Comparison of ENCODE assay signal across 10 cellular contexts in genomic region chr3:45123841-45124269, GRCh38. TPM values are rescaled to one million over a fixed set of nuclear protein-coding genes. Genes with fewer than 3 reads are reported as not detected.
DNase-seq lines count a peak whose midpoint lies in the region; FAIRE-seq and TF ChIP-seq lines count a peak whose summit lies in the region.
"Had no signal": no experiment of that assay in that cellular context is flagged by ENCODE, and none has a peak within 500 bp of the region (broad histone marks: within the 10 kb centered on the region; RNA-seq: fewer than 3 reads in every experiment).

No MANE protein-coding gene starts in this region.

- no peak overlapping the region for H2AFZ ChIP-seq in endothelial cell of umbilical vein (ENCODE audit: low read depth, low read length)

- no TSS peak for BruUV-seq in endothelial cell of umbilical vein (replicated peaks; lab: Mats Ljungman, UMichigan)

- no peak overlapping the region for H3K4me3 ChIP-seq in endothelial cell of umbilical vein (replicated peaks in 1 of 3; ENCODE audit: insufficient read depth in 1 of 3, low read depth in 1 of 3, low read length in 3 of 3)
- no peak overlapping the region for H3K4me3 ChIP-seq in thyroid gland (replicated peaks in 1 of 3)
- H3K4me3 ChIP-seq: coronary artery had no signal

- POLR2A ChIA-PET in endothelial cell of umbilical vein (lab: Charles Lee): no interaction called here
- POLR2A ChIA-PET in activated CD4-positive, alpha-beta memory T cell treated with anti-CD3 and anti-CD28 coated beads, Interleukin-2, amount 10 ng/mL, durations not matched to agents 7 days and 5 days (lab: Charles Lee): interaction anchor here (0.6 to 1.3 kb wide), 3 partner anchors 11 to 13 kb away, joined by 3 to 4 read pairs (median 3); no protein-coding TSS in a partner anchor

- no peaks in the 10 kb centered on the region for H4K20me1 ChIP-seq in endothelial cell of umbilical vein (replicated peaks; ENCODE audit: control insufficient read depth, extremely low read depth, insufficient read depth, low read length)

- CTCF ChIA-PET in endothelial cell of umbilical vein (lab: Charles Lee): interaction anchor here (0.9 to 1.9 kb wide), 10 partner anchors 10 to 86 kb away, joined by 3 to 12 read pairs (median 5); no protein-coding TSS in a partner anchor
- CTCF ChIA-PET in activated CD4-positive, alpha-beta memory T cell treated with anti-CD3 and anti-CD28 coated beads, Interleukin-2, amount 10 ng/mL, durations not matched to agents 7 days and 5 days (lab: Charles Lee): interaction anchor here (1.3 kb wide), 1 partner anchor 28 kb away, joined by 3 read pairs; no protein-coding TSS in a partner anchor

- no peaks in the 10 kb centered on the region for H3K9me3 Mint-ChIP-seq in progenitor cell of endocrine pancreas (ENCODE audit: low read depth)
- H3K9me3 Mint-ChIP-seq in activated CD4-positive, alpha-beta memory T cell treated with anti-CD3 and anti-CD28 coated beads, Interleukin-2, amount 10 ng/mL, durations not matched to agents 7 days and 5 days: no peaks in the 10 kb centered on the region
- H3K9me3 Mint-ChIP-seq: activated CD8-positive, alpha-beta T cell treated with anti-CD3 and anti-CD28 coated beads for 36 hours had no signal

- H3K36me3 ChIP-seq in endothelial cell of umbilical vein (ENCODE audit: control insufficient read depth in 2 of 2, extremely low read depth in 1 of 2, insufficient read depth in 2 of 2, low read length in 2 of 2) (no peaks in the 10 kb centered on the region), thyroid gland (no peaks in the 10 kb centered on the region)

- H3K4me3 Mint-ChIP-seq in progenitor cell of endocrine pancreas (ENCODE audit: low read depth): no peak overlapping the region
- no peak overlapping the region for H3K4me3 Mint-ChIP-seq in activated CD4-positive, alpha-beta memory T cell treated with anti-CD3 and anti-CD28 coated beads, Interleukin-2, amount 10 ng/mL, durations not matched to agents 7 days and 5 days
- H3K4me3 Mint-ChIP-seq: activated CD8-positive, alpha-beta T cell treated with anti-CD3 and anti-CD28 coated beads for 36 hours had no signal

- H3K9me3 ChIP-seq in endothelial cell of umbilical vein (replicated peaks; ENCODE audit: control insufficient read depth, insufficient read depth, low read length) (no peaks in the 10 kb centered on the region), thyroid gland (no peaks in the 10 kb centered on the region)

- TF ChIP-seq CTCF in endothelial cell of umbilical vein (IDR thresholded peaks at IDR 0.05; ENCODE audit: extremely low read depth in 1 of 2, insufficient read depth in 1 of 2, low read depth in 1 of 2, low read length in 2 of 2) (no peak), progenitor cell of endocrine pancreas (IDR thresholded peaks at IDR 0.05; ENCODE audit: unreplicated experiment) (no peak), thyroid gland (IDR thresholded peaks at IDR 0.05) (no peak)

- no peak for TF ChIP-seq POLR2A in endothelial cell of umbilical vein (IDR thresholded peaks at IDR 0.05; ENCODE audit: low read depth, low read length)
- no peak for TF ChIP-seq POLR2A in thyroid gland (IDR thresholded peaks at IDR 0.05)

- H3K4me1 ChIP-seq in endothelial cell of umbilical vein (ENCODE audit: control insufficient read depth, extremely low read depth, insufficient read depth, low read length) (peaks cover 14% of the 10 kb centered on the region), thyroid gland (peaks cover 0 to 21% of the 10 kb centered on the region in 2 donors)

- intact Hi-C loops in endothelial cell of umbilical vein (cut with micrococcal nuclease): no loop called here
- intact Hi-C loops in thyroid gland (cut with DNase I): no loop called here

- H3K27ac ChIP-seq in endothelial cell of umbilical vein (ENCODE audit: insufficient read depth, low read depth, low read length) (peak overlapping the region; percentile 24), thyroid gland (no peak overlapping the region)
- H3K27ac ChIP-seq: coronary artery had no signal

- no peaks in the 10 kb centered on the region for H3K9me1 ChIP-seq in endothelial cell of umbilical vein (replicated peaks; ENCODE audit: control insufficient read depth, extremely low read depth, insufficient read depth, low read length)

- H3K27me3 ChIP-seq in endothelial cell of umbilical vein (ENCODE audit: control insufficient read depth in 2 of 2, insufficient read depth in 2 of 2, low read length in 2 of 2) (no peaks in the 10 kb centered on the region), thyroid gland (no peaks in the 10 kb centered on the region)

- DNase-seq in EL (peak; percentile 95), NCI-H460 (ENCODE audit: extremely low read depth, low read depth) (peak; percentile 88), endothelial cell of umbilical vein (ENCODE audit: low read depth, low spot score) (peak; percentile 40), progenitor cell of endocrine pancreas (ENCODE audit: low spot score, unreplicated experiment) (no peak), thyroid gland (no peak), GF-D8 (lab: John Stamatoyannopoulos, UW) (no peak), NCI-H2081 (lab: John Stamatoyannopoulos, UW) (no peak)
- DNase-seq in activated CD4-positive, alpha-beta memory T cell treated with anti-CD3 and anti-CD28 coated beads, Interleukin-2, amount 10 ng/mL, durations not matched to agents 7 days and 5 days: no peak
- DNase-seq: activated CD8-positive, alpha-beta T cell treated with anti-CD3 and anti-CD28 coated beads for 36 hours had no signal

- H3K27ac Mint-ChIP-seq in progenitor cell of endocrine pancreas: peak overlapping the region; percentile 18
- no peak overlapping the region for H3K27ac Mint-ChIP-seq in activated CD4-positive, alpha-beta memory T cell treated with anti-CD3 and anti-CD28 coated beads, Interleukin-2, amount 10 ng/mL, durations not matched to agents 7 days and 5 days
- H3K27ac Mint-ChIP-seq: activated CD8-positive, alpha-beta T cell treated with anti-CD3 and anti-CD28 coated beads for 36 hours had no signal

- H3K4me1 Mint-ChIP-seq in progenitor cell of endocrine pancreas (ENCODE audit: low read depth): peaks cover 39% of the 10 kb centered on the region
- peaks cover 34% of the 10 kb centered on the region for H3K4me1 Mint-ChIP-seq in activated CD4-positive, alpha-beta memory T cell treated with anti-CD3 and anti-CD28 coated beads, Interleukin-2, amount 10 ng/mL, durations not matched to agents 7 days and 5 days

- dilution Hi-C loops in endothelial cell of umbilical vein (cut with MboI; ENCODE audit: extremely low pct_ligation_motif_present, low sequenced_read_pairs): no loop called here

- H3K79me2 ChIP-seq in endothelial cell of umbilical vein (ENCODE audit: control insufficient read depth, insufficient read depth, low read length): no peaks in the 10 kb centered on the region

- H3K36me3 Mint-ChIP-seq in progenitor cell of endocrine pancreas (ENCODE audit: insufficient read depth): no peaks in the 10 kb centered on the region
- H3K36me3 Mint-ChIP-seq in activated CD4-positive, alpha-beta memory T cell treated with anti-CD3 and anti-CD28 coated beads, Interleukin-2, amount 10 ng/mL, durations not matched to agents 7 days and 5 days (ENCODE audit: low read depth): no peaks in the 10 kb centered on the region

- peak; percentile 67 for FAIRE-seq in endothelial cell of umbilical vein (lab: Jason Lieb, UNC)

- H3K4me2 ChIP-seq in endothelial cell of umbilical vein (ENCODE audit: insufficient read depth, low read length): no peak overlapping the region

- WGBS in thyroid gland, 2 donors: 81 to 88% methylated on average over 2 of the region's 2 CpGs

- H3K9ac ChIP-seq in endothelial cell of umbilical vein (replicated peaks; ENCODE audit: extremely low read depth, insufficient read depth, low read length): no peak overlapping the region

- no peaks in the 10 kb centered on the region for H3K27me3 Mint-ChIP-seq in progenitor cell of endocrine pancreas
- peaks cover 22% of the 10 kb centered on the region for H3K27me3 Mint-ChIP-seq in activated CD4-positive, alpha-beta memory T cell treated with anti-CD3 and anti-CD28 coated beads, Interleukin-2, amount 10 ng/mL, durations not matched to agents 7 days and 5 days

TF ChIP-seq in endothelial cell of umbilical vein, 7 proteins besides CTCF, POLR2A, EP300 and RAD21:
- TF ChIP-seq POLR2AphosphoS5 (IDR thresholded peaks at IDR 0.05; ENCODE audit: insufficient read depth, low read depth, low read length) (no peak), FOS (IDR thresholded peaks at IDR 0.05; ENCODE audit: borderline replicate concordance, insufficient read depth, low read length) (peak; percentile 80), JUN (IDR thresholded peaks at IDR 0.05; ENCODE audit: borderline replicate concordance, insufficient read depth, insufficient read length, low read depth) (no peak), GATA2 (IDR thresholded peaks at IDR 0.05; ENCODE audit: insufficient read depth, insufficient read length, low read depth, low read length) (no peak)

RNA-seq across cellular contexts. Expression of gene CDCP1, which starts 22.3 kb away (rescaled TPM):
- total RNA-seq in NCI-H460 (2014; rRNA removed; shearing (Covaris generic)): 47.5 and 47.7 TPM in 2 replicates
- 3.3 and 4.3 TPM in 2 replicates for polyA plus RNA-seq in NCI-H460 (2014; cell fraction: nucleus; rRNA removed)
- total RNA-seq in endothelial cell of umbilical vein (0.22 TPM in 1 of 2 replicates, not detected in the other), progenitor cell of endocrine pancreas (10.1 and 15.3 TPM in 2 replicates), thyroid gland (10 to 100 TPM; 14.7 to 35.9 (median 24.2) TPM)
- 0.01 TPM in 1 of 2 replicates, not detected in the other for polyA plus RNA-seq in endothelial cell of umbilical vein
- polyA plus RNA-seq in endothelial cell of umbilical vein (2011; cell fraction: cytosol; rRNA removed): 0.03 and 0.04 TPM in 2 replicates
- 0.01 TPM in 1 of 2 replicates, not detected in the other for polyA plus RNA-seq in endothelial cell of umbilical vein (2011; cell fraction: nucleus; rRNA removed)
- 0.11 and 2.7 TPM in 2 replicates for polyA plus RNA-seq in endothelial cell of umbilical vein (2012)
- 0.12 and 0.15 TPM in 2 replicates for polyA minus RNA-seq in endothelial cell of umbilical vein
- 3.9 TPM for polyA minus RNA-seq in endothelial cell of umbilical vein (2011; cell fraction: cytosol; rRNA and poly(A)+ RNA removed)
- polyA minus RNA-seq in endothelial cell of umbilical vein (2011; cell fraction: nucleus; rRNA and poly(A)+ RNA removed): not detected in 2 replicates
- total RNA-seq in activated CD4-positive, alpha-beta memory T cell treated with anti-CD3 and anti-CD28 coated beads, Interleukin-2, amount 10 ng/mL, durations not matched to agents 7 days and 5 days: 1 to 10 TPM; 1.9 to 2.2 TPM

Comparison
In these comparisons a context has a peak if more than half of its experiments do, and no peak if none do; other contexts are left out.
1. DNase-seq: peak in EL (single experiment), NCI-H460 (single experiment) and endothelial cell of umbilical vein (single experiment); none in progenitor cell of endocrine pancreas (single experiment), thyroid gland (0 of 2), GF-D8 (single experiment), activated CD4-positive, alpha-beta memory T cell treated with anti-CD3 and anti-CD28 coated beads, Interleukin-2, amount 10 ng/mL, durations not matched to agents 7 days and 5 days (single experiment) and NCI-H2081 (0 of 2).